15 cellular contexts compared by ENCODE assay signal in the genomic region with DNA sequence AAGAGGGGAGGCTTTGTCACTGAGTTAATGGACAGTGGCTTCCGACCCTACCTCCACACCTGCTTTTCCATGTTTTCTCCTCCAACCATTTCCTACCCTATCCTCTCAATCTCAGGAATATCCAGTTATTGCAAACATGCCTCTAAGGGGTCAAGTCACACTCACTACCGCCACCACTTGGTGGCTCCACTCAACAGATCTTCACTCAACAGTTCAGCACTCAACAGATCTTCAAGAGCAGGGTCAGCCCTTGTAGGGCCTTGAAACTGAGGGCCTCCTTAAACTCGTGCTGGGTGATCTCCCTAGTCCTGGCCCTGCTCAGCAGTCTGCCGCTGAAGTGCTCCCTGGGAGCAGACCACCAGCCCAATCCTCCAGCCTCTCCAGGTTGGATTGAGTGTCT. TPM values are rescaled to one million over a fixed set of nuclear protein-coding genes. Genes with fewer than 3 reads are reported as not detected.
DNase-seq lines count a peak whose midpoint lies in the region; ATAC-seq and TF ChIP-seq lines count a peak whose summit lies in the region.
"Had no signal": no experiment of that assay in that cellular context is flagged by ENCODE, and none has a peak within 500 bp of the region (broad histone marks: within the 10 kb centered on the region; RNA-seq: fewer than 3 reads in every experiment).

No MANE protein-coding gene starts in this region.

- TF ChIP-seq EP300 in ovary (IDR thresholded peaks at IDR 0.05): no peak

- H4K20me1 ChIP-seq in DOHH2 (ENCODE audit: control insufficient read depth, insufficient read depth, low read depth, low read length): no peaks in the 10 kb centered on the region

- H3K27ac ChIP-seq in DOHH2 (ENCODE audit: low read depth, low read length) (no peak overlapping the region), left lung (no peak overlapping the region), ovary (no peak overlapping the region)
- H3K27ac ChIP-seq: body of pancreas had no signal

- H3K4me1 ChIP-seq in DOHH2 (ENCODE audit: control insufficient read depth, low read length): no peaks in the 10 kb centered on the region
- peaks cover 0 to 4% of the 10 kb centered on the region in 2 donors for H3K4me1 ChIP-seq in left lung
- no peaks in the 10 kb centered on the region for H3K4me1 ChIP-seq in ovary (ENCODE audit: insufficient read depth)
- H3K4me1 ChIP-seq: body of pancreas, Caco-2 had no signal

- in situ Hi-C loops in astrocyte of the spinal cord (cut with HindIII; ENCODE audit: low sequenced_read_pairs): no loop called here

- H3K4me3 ChIP-seq in DOHH2 (ENCODE audit: low read length) (no peak overlapping the region), astrocyte of the spinal cord (ENCODE audit: low read depth, low read length) (no peak overlapping the region), left lung (no peak overlapping the region), ovary (no peak overlapping the region)
- H3K4me3 ChIP-seq: body of pancreas had no signal

- TF ChIP-seq POLR2A in ovary (IDR thresholded peaks at IDR 0.05): no peak

- no peak overlapping the region for H3K4me2 ChIP-seq in DOHH2 (ENCODE audit: low read length)
- H3K4me2 ChIP-seq: SK-N-SH had no signal

- H3K9me2 ChIP-seq in DOHH2 (replicated peaks; ENCODE audit: control insufficient read depth, low read length): no peaks in the 10 kb centered on the region
- H3K9me2 ChIP-seq: SK-N-SH had no signal

- H3K9me3 ChIP-seq in DOHH2 (ENCODE audit: control insufficient read depth, insufficient read depth, low read length) (no peaks in the 10 kb centered on the region), left lung (no peaks in the 10 kb centered on the region), ovary (no peaks in the 10 kb centered on the region)
- H3K9me3 ChIP-seq: body of pancreas, Caco-2, SK-N-SH had no signal

- TF ChIP-seq CTCF in DOHH2 (IDR thresholded peaks at IDR 0.05; ENCODE audit: low read depth, low read length, poor library complexity, severe bottlenecking) (peak; percentile 34), astrocyte of the spinal cord (IDR thresholded peaks at IDR 0.05; ENCODE audit: low read depth, low read length) (peak; percentile 15), left lung (IDR thresholded peaks at IDR 0.05) (no peak), ovary (IDR thresholded peaks at IDR 0.05) (no peak)

- H3K27me3 ChIP-seq in DOHH2 (ENCODE audit: control insufficient read depth, low read length) (no peaks in the 10 kb centered on the region), left lung (no peaks in the 10 kb centered on the region), ovary (no peaks in the 10 kb centered on the region)
- H3K27me3 ChIP-seq: body of pancreas had no signal

- H3F3A ChIP-seq in DOHH2 (ENCODE audit: control insufficient read depth, insufficient read depth): no peaks in the 10 kb centered on the region

- no peaks in the 10 kb centered on the region for H3K79me2 ChIP-seq in DOHH2 (ENCODE audit: control insufficient read depth, low read length)

- H3K36me3 ChIP-seq in DOHH2 (ENCODE audit: control insufficient read depth, low read length): no peaks in the 10 kb centered on the region
- H3K36me3 ChIP-seq in left lung: peaks cover 0 to 23% of the 10 kb centered on the region in 2 donors
- no peaks in the 10 kb centered on the region for H3K36me3 ChIP-seq in ovary

- DNase-seq in HuH-7 (ENCODE audit: low spot score) (peak; percentile 43), astrocyte of the spinal cord (ENCODE audit: low read depth, low spot score) (no peak), left lung (no peak), ovary (no peak), GOT3 (lab: John Stamatoyannopoulos, UW) (no peak), dermis blood vessel endothelial cell (no peak)
- no peak for DNase-seq in effector CD4-positive, alpha-beta T cell
- DNase-seq: body of pancreas, Caco-2, immature natural killer cell, NCI-H1048, NCI-H510A, SK-N-SH, substantia nigra had no signal

- peak; percentile 78 for ATAC-seq in left lung
- ATAC-seq: body of pancreas had no signal

- WGBS in ovary, 3 donors: 66 to 76% (median 73%) methylated on average over 4 of the region's 4 CpGs

- intact Hi-C loops in left lung (cut with DNase I): no loop called here
- intact Hi-C loops in ovary (cut with DNase I): no loop called here

RNA-seq across cellular contexts. Expression of a gene that starts 14.2 kb away (rescaled TPM):
- 10 to 100 TPM; 17.5 to 20.8 TPM for total RNA-seq in left lung
- total RNA-seq in ovary: 10 to 100 TPM; 18.5 to 50.0 (median 36.6) TPM
- polyA plus RNA-seq in ovary: 10 to 100 TPM; 14.0 to 50.3 TPM
- 3.1 and 4.3 TPM in 2 replicates for total RNA-seq in dermis blood vessel endothelial cell

Comparison
In these comparisons a context has a peak if more than half of its experiments do, and no peak if none do; other contexts are left out.
1. CTCF ChIP-seq: peak in DOHH2 (single experiment) and astrocyte of the spinal cord (single experiment); none in left lung (0 of 2) and ovary (0 of 3).